In the genomic region with DNA sequence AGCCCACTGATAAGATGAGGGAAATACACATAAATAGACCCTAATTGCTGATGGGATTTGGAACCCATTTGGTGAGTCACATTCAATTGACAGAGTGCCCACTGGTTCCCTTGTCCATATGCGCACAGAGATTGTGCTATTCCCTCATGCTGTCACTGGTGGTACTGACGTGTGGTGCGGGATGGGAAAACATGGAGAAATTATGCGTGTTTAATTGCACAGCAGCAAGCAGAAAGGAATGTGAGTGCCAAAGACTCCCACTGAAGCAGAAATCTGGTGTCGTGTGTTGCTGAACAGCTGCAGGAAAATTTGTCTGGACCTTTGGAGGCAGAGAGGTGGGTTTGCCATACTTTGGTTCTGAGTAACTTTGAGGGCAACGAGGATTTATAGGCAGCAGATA, we compare ENCODE assay signal across 19 cellular contexts.
A peak's percentile ranks its signal among the peaks of the same experiment; 100 is the strongest.
DNase-seq lines count a peak whose midpoint lies in the region; ATAC-seq, FAIRE-seq and TF ChIP-seq lines count a peak whose summit lies in the region.
"Had no signal": no experiment of that assay in that cellular context is flagged by ENCODE, and none has a peak within 500 bp of the region (broad histone marks: within the 10 kb centered on the region; RNA-seq: fewer than 3 reads in every experiment).

No MANE protein-coding gene starts in this region.

- no peak overlapping the region for H3K14ac ChIP-seq in H1 (ENCODE audit: insufficient read length)

- H3K36me3 Mint-ChIP-seq in mesothelial cell of epicardium, result no peaks in the 10 kb centered on the region
- H3K36me3 Mint-ChIP-seq: CD4-positive, alpha-beta memory T cell had no signal

- no peak for TF ChIP-seq EP300 in H1 (IDR thresholded peaks at IDR 0.05; ENCODE audit: borderline replicate concordance in 1 of 2, low read depth in 2 of 2, low read length in 2 of 2)

- no peaks in the 10 kb centered on the region for H3K79me1 ChIP-seq in H1 (ENCODE audit: low read depth, low read length)

- H3K23ac ChIP-seq in H1 (ENCODE audit: insufficient read length), result no peak overlapping the region

- peak overlapping the region; percentile 24; the same call in 1 of the 2 replicates for H3K27ac ChIP-seq in HUES64 (ENCODE audit: low read depth, low read length)
- H3K27ac ChIP-seq in H1 (ENCODE audit: low read depth, low read length), result no peak overlapping the region
- H3K27ac ChIP-seq: SJSA1 had no signal

- peak; percentile 72 for DNase-seq in AG10803 (ENCODE audit: low read depth)
- DNase-seq in H1 (ENCODE audit: low read depth in 1 of 2, low spot score in 2 of 2), result no peak
- DNase-seq in mesothelial cell of epicardium (ENCODE audit: low spot score in 2 of 2, unreplicated experiment in 2 of 2), result no peak
- no peak for DNase-seq in AG08396 (ENCODE audit: low spot score)
- no peak for DNase-seq in hippocampal formation (lab: John Stamatoyannopoulos, UW)
- no peak for DNase-seq in NCI-H187 (lab: John Stamatoyannopoulos, UW)
- DNase-seq: AML-193; CD4-positive, alpha-beta memory T cell; DND-41; NCI-H1048; NCI-H146; NCI-H2107; NCI-H226; NCI-H526; RPMI8226 had no signal

- peak overlapping the region; percentile 49 for H4K91ac ChIP-seq in H1 (replicated peaks; ENCODE audit: insufficient read length, low read length)

- H3K23me2 ChIP-seq in H1 (ENCODE audit: low read depth, low read length), result no peaks in the 10 kb centered on the region

- no peak overlapping the region for H3K56ac ChIP-seq in H1 (replicated peaks; ENCODE audit: insufficient read length, low read depth, low read length)

- H4K5ac ChIP-seq in H1 (ENCODE audit: insufficient read length, low read depth, low read length), result no peak overlapping the region

- H3K79me2 ChIP-seq in H1 (ENCODE audit: control insufficient read depth in 1 of 2, insufficient read depth in 2 of 2, low read length in 2 of 2), result peaks cover 0 to 6% of the 10 kb centered on the region in 2 experiments; a peak in 2 of 4 replicates

- no peak for FAIRE-seq in H1 (lab: Jason Lieb, UNC)
- FAIRE-seq: HTR-8/SVneo had no signal

- TF ChIP-seq RAD21 in H1 (IDR thresholded peaks at IDR 0.05 in 1 of 2, conservative IDR thresholded peaks at IDR 0.05 in 1 of 2; ENCODE audit: low read depth in 2 of 2, low read length in 2 of 2), result no peak

- TF ChIP-seq POLR2A in H1 (IDR thresholded peaks at IDR 0.05; ENCODE audit: control extremely low read depth in 1 of 2, low read depth in 2 of 2, low read length in 2 of 2), result no peak

- H4K20me1 ChIP-seq in H1 (replicated peaks in 1 of 2; ENCODE audit: control insufficient read depth in 1 of 2, insufficient read depth in 2 of 2, low read length in 2 of 2), result no peaks in the 10 kb centered on the region

- TF ChIP-seq CTCF in AG10803 (conservative IDR thresholded peaks at IDR 0.05; ENCODE audit: low read length) (no peak), H1 (IDR thresholded peaks at IDR 0.05; ENCODE audit: control extremely low read depth in 1 of 3, insufficient read depth in 1 of 3, low read depth in 1 of 3, low read length in 3 of 3) (no peak), mesothelial cell of epicardium (IDR thresholded peaks at IDR 0.05; ENCODE audit: unreplicated experiment) (no peak)

- H2BK20ac ChIP-seq in H1 (ENCODE audit: low read length), result no peak overlapping the region

- H3K4me3 Mint-ChIP-seq in mesothelial cell of epicardium, result no peak overlapping the region
- H3K4me3 Mint-ChIP-seq: CD4-positive, alpha-beta memory T cell had no signal

- H2AFZ ChIP-seq in H1 (ENCODE audit: low read length), result no peak overlapping the region

- POLR2A ChIA-PET in H1 (lab: Charles Lee; ENCODE audit: partially characterized antibody), result interaction anchor here (0.7 to 3.3 kb wide), 3 partner anchors 45 to 179 kb away, joined by 4 to 18 read pairs (median 5); a partner anchor contains a TSS

- H3K18ac ChIP-seq in H1 (ENCODE audit: extremely low read depth, low read length), result no peak overlapping the region

- no peak for ATAC-seq in HG03039 (IDR thresholded peaks at IDR 0.05; ENCODE audit: unreplicated experiment)

- H2BK15ac ChIP-seq in H1 (ENCODE audit: low read length), result no peak overlapping the region

- H2AK5ac ChIP-seq in H1 (ENCODE audit: low read depth, low read length), result no peak overlapping the region

- WGBS in HUES64, result 83% methylated on average over 5 of the region's 6 CpGs
- WGBS in H1 (ENCODE audit: extremely low coverage in 1 of 2, insufficient coverage in 1 of 2, insufficient read length in 1 of 2, insufficient replicate concordance in 2 of 2, low coverage in 1 of 2, low lambda C conversion rate in 2 of 2, missing lambda C conversion rate in 1 of 2), 2 experiments, result 90% methylated on average over 5 of the region's 6 CpGs; no CpG with 5 or more reads in 1 of the 2 experiments

- H3K4me2 ChIP-seq in H1 (ENCODE audit: insufficient read depth in 1 of 2, low read depth in 2 of 2, low read length in 2 of 2), result no peak overlapping the region

- H3K36me3 ChIP-seq in HUES64 (ENCODE audit: insufficient read depth, low read length) (no peaks in the 10 kb centered on the region), H1 (ENCODE audit: control insufficient read depth in 2 of 4, insufficient read depth in 4 of 4, low read length in 3 of 4) (no peaks in the 10 kb centered on the region)
- H3K36me3 ChIP-seq: SJSA1 had no signal

- H2BK120ac ChIP-seq in H1 (replicated peaks; ENCODE audit: low read depth, low read length), result no peak overlapping the region

- no peak overlapping the region for H4K8ac ChIP-seq in H1 (ENCODE audit: extremely low read depth, insufficient read depth, low read length)

- CTCF ChIA-PET in H1 (lab: Charles Lee; ENCODE audit: partially characterized antibody), result interaction anchor here (0.8 to 9.5 kb wide), 12 partner anchors 15 to 142 kb away, joined by 3 to 68 read pairs (median 4); a partner anchor contains a TSS

- H3K4me3 ChIP-seq in AG10803 (ENCODE audit: low read length) (no peak overlapping the region), HUES64 (ENCODE audit: low read length) (no peak overlapping the region), H1 (ENCODE audit: extremely low read depth in 1 of 4, insufficient read depth in 2 of 4, low read depth in 3 of 4, low read length in 4 of 4) (no peak overlapping the region)
- H3K4me3 ChIP-seq: SJSA1 had no signal

- H2BK5ac ChIP-seq in H1 (ENCODE audit: low read depth, low read length), result no peak overlapping the region

- no peak overlapping the region for H3K4ac ChIP-seq in H1 (replicated peaks; ENCODE audit: insufficient read length, low read depth, low read length)

- H3K9ac ChIP-seq in HUES64 (ENCODE audit: low read depth, low read length) (no peak overlapping the region), H1 (replicated peaks in 1 of 4; ENCODE audit: extremely low read depth in 1 of 4, low read depth in 3 of 4, low read length in 3 of 4) (no peak overlapping the region)

- H3K9me3 ChIP-seq in HUES64 (ENCODE audit: insufficient read depth, low read depth, low read length) (no peaks in the 10 kb centered on the region), H1 (ENCODE audit: insufficient read depth in 2 of 2, low read depth in 1 of 2, low read length in 1 of 2) (no peaks in the 10 kb centered on the region)
- H3K9me3 ChIP-seq: SJSA1 had no signal

- no peaks in the 10 kb centered on the region for H3K27me3 Mint-ChIP-seq in mesothelial cell of epicardium (ENCODE audit: low read depth)
- H3K27me3 Mint-ChIP-seq: CD4-positive, alpha-beta memory T cell had no signal

- no peak overlapping the region for H2BK12ac ChIP-seq in H1 (ENCODE audit: low read depth, low read length)

- H3K4me1 Mint-ChIP-seq in mesothelial cell of epicardium, result peaks cover 18% of the 10 kb centered on the region

- peaks cover 49% of the 10 kb centered on the region for H3K4me1 ChIP-seq in HUES64 (ENCODE audit: insufficient read depth, low read length)
- peaks cover 1 to 10% (median 7%) of the 10 kb centered on the region in 4 experiments; a peak in 4 of 7 replicates for H3K4me1 ChIP-seq in H1 (replicated peaks in 1 of 4; ENCODE audit: control insufficient read depth in 3 of 4, insufficient read depth in 4 of 4, low read length in 3 of 4)

- no peaks in the 10 kb centered on the region for H3K27me3 ChIP-seq in HUES64 (ENCODE audit: insufficient read depth, low read length)
- no peaks in the 10 kb centered on the region for H3K27me3 ChIP-seq in H1 (replicated peaks in 1 of 4; ENCODE audit: control insufficient read depth in 3 of 4, extremely low read depth in 1 of 4, insufficient read depth in 3 of 4, low read length in 3 of 4)
- H3K27me3 ChIP-seq: SJSA1 had no signal

- peaks cover 11% of the 10 kb centered on the region for H3K9me3 Mint-ChIP-seq in mesothelial cell of epicardium

- peak overlapping the region; percentile 1 for H3K27ac Mint-ChIP-seq in mesothelial cell of epicardium

TF ChIP-seq in H1, 55 proteins besides CTCF, POLR2A, EP300 and RAD21:
- no peak for TF ChIP-seq KDM1A (IDR thresholded peaks at IDR 0.05; ENCODE audit: borderline replicate concordance, low read length)
- no peak for TF ChIP-seq BCL11A (IDR thresholded peaks at IDR 0.05; ENCODE audit: low read depth in 2 of 2, low read length in 2 of 2)
- TF ChIP-seq, protein P1, sequence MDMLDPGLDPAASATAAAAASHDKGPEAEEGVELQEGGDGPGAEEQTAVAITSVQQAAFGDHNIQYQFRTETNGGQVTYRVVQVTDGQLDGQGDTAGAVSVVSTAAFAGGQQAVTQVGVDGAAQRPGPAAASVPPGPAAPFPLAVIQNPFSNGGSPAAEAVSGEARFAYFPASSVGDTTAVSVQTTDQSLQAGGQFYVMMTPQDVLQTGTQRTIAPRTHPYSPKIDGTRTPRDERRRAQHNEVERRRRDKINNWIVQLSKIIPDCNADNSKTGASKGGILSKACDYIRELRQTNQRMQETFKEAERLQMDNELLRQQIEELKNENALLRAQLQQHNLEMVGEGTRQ (IDR thresholded peaks at IDR 0.05; ENCODE audit: low read length), result no peak
